ENCODE assay signal across 9 cellular contexts in genomic region chr5:84381501-84382362, GRCh38. TPM values are rescaled to one million over a fixed set of nuclear protein-coding genes. Genes with fewer than 3 reads are reported as not detected.
DNase-seq lines count a peak whose midpoint lies in the region; ATAC-seq and TF ChIP-seq lines count a peak whose summit lies in the region.
"Had no signal": no experiment of that assay in that cellular context is flagged by ENCODE, and none has a peak within 500 bp of the region (broad histone marks: within the 10 kb centered on the region; RNA-seq: fewer than 3 reads in every experiment).

No MANE protein-coding gene starts in this region.

- H3K27me3 ChIP-seq in breast epithelium, result peaks cover 0 to 35% of the 10 kb centered on the region in 2 donors
- peaks cover 6 to 9% of the 10 kb centered on the region in 2 donors for H3K27me3 ChIP-seq in right lobe of liver
- H3K27me3 ChIP-seq: BLaER1 treated with 17β-estradiol and CSF1 and Interleukin-3, amounts not matched to agents 10 nM and 100 nM had no signal

- TF ChIP-seq CTCF in breast epithelium (IDR thresholded peaks at IDR 0.05) (no peak), right lobe of liver (IDR thresholded peaks at IDR 0.05) (no peak)

- H3K4me1 ChIP-seq in breast epithelium, result peaks cover 0 to 3% of the 10 kb centered on the region in 2 donors
- peaks cover 0 to 18% (median 0%) of the 10 kb centered on the region in 4 donors for H3K4me1 ChIP-seq in right lobe of liver
- H3K4me1 ChIP-seq in urinary bladder (ENCODE audit: insufficient read depth), result no peaks in the 10 kb centered on the region
- H3K4me1 ChIP-seq: BLaER1 treated with 17β-estradiol and CSF1 and Interleukin-3, amounts not matched to agents 10 nM and 100 nM had no signal

- H3K27ac Mint-ChIP-seq in activated CD4-positive, alpha-beta T cell treated with anti-CD3 and anti-CD28 coated beads, Interleukin-2, amount 10 ng/mL, durations not matched to agents 24 days and 14 days, result no peak overlapping the region

- no peaks in the 10 kb centered on the region for H3K36me3 Mint-ChIP-seq in activated CD4-positive, alpha-beta T cell treated with anti-CD3 and anti-CD28 coated beads, Interleukin-2, amount 10 ng/mL, durations not matched to agents 24 days and 14 days (ENCODE audit: low read depth)

- H3K27me3 Mint-ChIP-seq in activated CD4-positive, alpha-beta T cell treated with anti-CD3 and anti-CD28 coated beads, Interleukin-2, amount 10 ng/mL, durations not matched to agents 24 days and 14 days, result peaks cover 43% of the 10 kb centered on the region

- H3K36me3 ChIP-seq in breast epithelium (no peaks in the 10 kb centered on the region), right lobe of liver (no peaks in the 10 kb centered on the region), urinary bladder (ENCODE audit: insufficient read depth) (no peaks in the 10 kb centered on the region)
- H3K36me3 ChIP-seq: BLaER1 treated with 17β-estradiol and CSF1 and Interleukin-3, amounts not matched to agents 10 nM and 100 nM had no signal

- H3K9me3 ChIP-seq in breast epithelium (no peaks in the 10 kb centered on the region), right lobe of liver (no peaks in the 10 kb centered on the region)

- H3K9me3 Mint-ChIP-seq in activated CD4-positive, alpha-beta T cell treated with anti-CD3 and anti-CD28 coated beads, Interleukin-2, amount 10 ng/mL, durations not matched to agents 24 days and 14 days, result no peaks in the 10 kb centered on the region

- DNase-seq in activated CD4-positive, alpha-beta T cell treated with anti-CD3 and anti-CD28 coated beads, Interleukin-2, amount 10 ng/mL, durations not matched to agents 24 days and 14 days, result no peak
- no peak for DNase-seq in activated CD4-positive, alpha-beta T cell treated with anti-CD3 and anti-CD28 coated beads for 4 hours
- DNase-seq in breast epithelium (ENCODE audit: low spot score in 2 of 2), result no peak
- DNase-seq in right lobe of liver, result no peak
- DNase-seq in HPDE6-E6E7 (ENCODE audit: extremely low spot score), result no peak
- DNase-seq in NK-92 treated with Interleukin-12 subunit alpha and Interleukin-12 subunit beta, amount 100 ng/mL, for 24 hours (lab: John Stamatoyannopoulos, UW), result no peak
- no peak for DNase-seq in activated naive CD4-positive, alpha-beta T cell (lab: John Stamatoyannopoulos, UW)

- intact Hi-C loops in activated CD4-positive, alpha-beta T cell treated with anti-CD3 and anti-CD28 coated beads, Interleukin-2, amount 10 ng/mL, durations not matched to agents 24 days and 14 days (cut with micrococcal nuclease), result no loop called here
- intact Hi-C loops in breast epithelium (cut with DNase I; ENCODE audit: low total_unique reads) (no loop called here), right lobe of liver (cut with DNase I) (no loop called here)

- 4% methylated on average over 12 of the region's 14 CpGs for WGBS in right lobe of liver (ENCODE audit: insufficient coverage, low coverage, low lambda C conversion rate, missing lambda C conversion rate)
- WGBS in urinary bladder, result 33% methylated on average over 14 of the region's 14 CpGs

- TF ChIP-seq POLR2A in breast epithelium (IDR thresholded peaks at IDR 0.05) (no peak), right lobe of liver (IDR thresholded peaks at IDR 0.05) (no peak)

- H3K4me1 Mint-ChIP-seq in activated CD4-positive, alpha-beta T cell treated with anti-CD3 and anti-CD28 coated beads, Interleukin-2, amount 10 ng/mL, durations not matched to agents 24 days and 14 days, result peaks cover 10% of the 10 kb centered on the region

- ATAC-seq in right lobe of liver, result no peak

- H3K27ac ChIP-seq in breast epithelium (peak overlapping the region in 1 of 2 donors; percentile 73), right lobe of liver (no peak overlapping the region), urinary bladder (ENCODE audit: low read depth) (no peak overlapping the region)
- H3K27ac ChIP-seq: BLaER1 treated with 17β-estradiol and CSF1 and Interleukin-3, amounts not matched to agents 10 nM and 100 nM had no signal

- H3K4me3 ChIP-seq in breast epithelium (peak overlapping the region; percentile 51 to 66 (median 55)), right lobe of liver (peak overlapping the region in 2 of 3 donors; percentile 3 to 25), urinary bladder (ENCODE audit: low read depth, low read length) (peak overlapping the region; percentile 56)
- H3K4me3 ChIP-seq: BLaER1 treated with 17β-estradiol and CSF1 and Interleukin-3, amounts not matched to agents 10 nM and 100 nM had no signal

- peak overlapping the region; percentile 39 for H3K4me3 Mint-ChIP-seq in activated CD4-positive, alpha-beta T cell treated with anti-CD3 and anti-CD28 coated beads, Interleukin-2, amount 10 ng/mL, durations not matched to agents 24 days and 14 days

RNA-seq across cellular contexts. Expression of gene EDIL3, which starts 2.9 kb away (rescaled TPM):
- not detected in 2 replicates for total RNA-seq in activated CD4-positive, alpha-beta T cell treated with anti-CD3 and anti-CD28 coated beads, Interleukin-2, amount 10 ng/mL, durations not matched to agents 24 days and 14 days
- total RNA-seq in breast epithelium (1 to 10 TPM; 4.3 to 7.2 (median 4.6) TPM), right lobe of liver (under 1 TPM in 3 of 6 experiments, not detected in 3; 0.61 to 0.84 (median 0.68) TPM), urinary bladder (45.5 TPM)
- polyA plus RNA-seq in urinary bladder, result 19.2 TPM
